1 cellular context compared by ENCODE assay signal in genomic region chr12:124940393-124941169, GRCh38.
A peak's percentile ranks its signal among the peaks of the same experiment; 100 is the strongest.
TF ChIP-seq lines count a peak whose summit lies in the region.

No MANE protein-coding gene starts in this region.

TF ChIP-seq in K562, 482 proteins besides CTCF, POLR2A, EP300 and RAD21 (continued from another document and continues in another):
- peak; percentile 74 to 76; a peak in 3 of 4 replicates for TF ChIP-seq TBL1XR1 (IDR thresholded peaks at IDR 0.05; ENCODE audit: low read length in 2 of 2)
- TF ChIP-seq SMARCA4 (IDR thresholded peaks at IDR 0.05), result peak; percentile 61; the same call in 1 of the 2 replicates
- TF ChIP-seq CBFA2T3 (IDR thresholded peaks at IDR 0.05), result peak; percentile 18
- peak; percentile 57; the same call in 1 of the 2 replicates for TF ChIP-seq MAX (CRISPR knock-in tag; IDR thresholded peaks at IDR 0.05)
- no peak for TF ChIP-seq TSHZ1 (CRISPR knock-in tag; IDR thresholded peaks at IDR 0.05)
- no peak for TF ChIP-seq SETDB1 (IDR thresholded peaks at IDR 0.05; ENCODE audit: low read length)
- peak; percentile 41; the same call in 1 of the 2 replicates for TF ChIP-seq NFATC3 (IDR thresholded peaks at IDR 0.05)
- TF ChIP-seq TFAP4 (CRISPR knock-in tag; IDR thresholded peaks at IDR 0.05; ENCODE audit: borderline replicate concordance), result peak; percentile 87
- TF ChIP-seq ZNF586 (CRISPR knock-in tag; conservative IDR thresholded peaks at IDR 0.05), result no peak
- TF ChIP-seq CHCHD3 (CRISPR knock-in tag; IDR thresholded peaks at IDR 0.05), result no peak
- peak in 1 of 2 experiments; percentile 75; a peak in 1 of 4 replicates for TF ChIP-seq ARNT (IDR thresholded peaks at IDR 0.05)
- TF ChIP-seq ZNF707 (CRISPR knock-in tag; conservative IDR thresholded peaks at IDR 0.05), result no peak
- TF ChIP-seq ZFX (CRISPR knock-in tag; IDR thresholded peaks at IDR 0.05), result peak; percentile 66
- TF ChIP-seq TOE1 (IDR thresholded peaks at IDR 0.05; ENCODE audit: borderline replicate concordance), result peak; percentile 49; the same call in 1 of the 2 replicates
- no peak for TF ChIP-seq TOE1 (CRISPR knock-in tag; IDR thresholded peaks at IDR 0.05; ENCODE audit: borderline replicate concordance, low read depth)
- peak; percentile 84 for TF ChIP-seq CREB1 (IDR thresholded peaks at IDR 0.05)
- peak; percentile 85 for TF ChIP-seq CREB1 (CRISPR knock-in tag; IDR thresholded peaks at IDR 0.05)
- TF ChIP-seq SMAD2 (IDR thresholded peaks at IDR 0.05; ENCODE audit: low read depth, low read length), result no peak
- TF ChIP-seq NCOA2 (IDR thresholded peaks at IDR 0.05; ENCODE audit: partially characterized antibody in 2 of 2), result no peak
- TF ChIP-seq TAF9B (IDR thresholded peaks at IDR 0.05; ENCODE audit: partially characterized antibody), result peak; percentile 37
- no peak for TF ChIP-seq FOXK1 (CRISPR knock-in tag; IDR thresholded peaks at IDR 0.05; ENCODE audit: borderline replicate concordance)
- TF ChIP-seq YBX1 (IDR thresholded peaks at IDR 0.05), result no peak
- no peak for TF ChIP-seq ZNF124 (CRISPR knock-in tag; IDR thresholded peaks at IDR 0.05)
- peak; percentile 18 for TF ChIP-seq NFE2 (IDR thresholded peaks at IDR 0.05; ENCODE audit: low read depth)
- peak; percentile 42; the same call in 1 of the 2 replicates for TF ChIP-seq ZNF384 (IDR thresholded peaks at IDR 0.05; ENCODE audit: low read depth, low read length)
- TF ChIP-seq FOXA1 (IDR thresholded peaks at IDR 0.05; ENCODE audit: borderline replicate concordance), result no peak
- TF ChIP-seq ZNF583 (CRISPR knock-in tag; IDR thresholded peaks at IDR 0.05), result no peak
- no peak for TF ChIP-seq ZHX1 (conservative IDR thresholded peaks at IDR 0.05; ENCODE audit: low read length)
- TF ChIP-seq NR2C1 (IDR thresholded peaks at IDR 0.05), result peak; percentile 95
- peak; percentile 96 for TF ChIP-seq NR2C1 (tag; IDR thresholded peaks at IDR 0.05)
- TF ChIP-seq FOXP1 (CRISPR knock-in tag; IDR thresholded peaks at IDR 0.05), result no peak
- TF ChIP-seq NFYB (IDR thresholded peaks at IDR 0.05; ENCODE audit: extremely low read depth, insufficient read length), result no peak
- no peak for TF ChIP-seq CBX8 (IDR thresholded peaks at IDR 0.05; ENCODE audit: borderline replicate concordance, extremely low read depth, low read depth, low read length, poor library complexity, severe bottlenecking)
- peak; percentile 8; the same call in 1 of the 2 replicates for TF ChIP-seq C11orf30 (IDR thresholded peaks at IDR 0.05; ENCODE audit: low read depth)
- TF ChIP-seq ATF4 (CRISPR knock-in tag; IDR thresholded peaks at IDR 0.05), result no peak
- TF ChIP-seq ZC3H4 (CRISPR knock-in tag; IDR thresholded peaks at IDR 0.05; ENCODE audit: borderline replicate concordance), result no peak
- no peak for TF ChIP-seq ID3 (CRISPR knock-in tag; IDR thresholded peaks at IDR 0.05)
- peak; percentile 70; the same call in 1 of the 2 replicates for TF ChIP-seq ID3 (tag; IDR thresholded peaks at IDR 0.05)
- no peak for TF ChIP-seq DMBX1 (CRISPR knock-in tag; IDR thresholded peaks at IDR 0.05; ENCODE audit: borderline replicate concordance)
- peak; percentile 50 for TF ChIP-seq TCF3 (CRISPR knock-in tag; IDR thresholded peaks at IDR 0.05)
- TF ChIP-seq PKNOX1 (IDR thresholded peaks at IDR 0.05), result peak; percentile 47; the same call in 1 of the 2 replicates
- TF ChIP-seq ZBTB17 (CRISPR knock-in tag; IDR thresholded peaks at IDR 0.05), result 0 out of 2 replicates have a peak, but pooled peaks have one; percentile 50
- peak; percentile 81 for TF ChIP-seq ZBTB40 (IDR thresholded peaks at IDR 0.05)
- TF ChIP-seq ZBTB40 (CRISPR knock-in tag; IDR thresholded peaks at IDR 0.05), result no peak
